ENCODE assay signal across 23 cellular contexts in the genomic region with DNA sequence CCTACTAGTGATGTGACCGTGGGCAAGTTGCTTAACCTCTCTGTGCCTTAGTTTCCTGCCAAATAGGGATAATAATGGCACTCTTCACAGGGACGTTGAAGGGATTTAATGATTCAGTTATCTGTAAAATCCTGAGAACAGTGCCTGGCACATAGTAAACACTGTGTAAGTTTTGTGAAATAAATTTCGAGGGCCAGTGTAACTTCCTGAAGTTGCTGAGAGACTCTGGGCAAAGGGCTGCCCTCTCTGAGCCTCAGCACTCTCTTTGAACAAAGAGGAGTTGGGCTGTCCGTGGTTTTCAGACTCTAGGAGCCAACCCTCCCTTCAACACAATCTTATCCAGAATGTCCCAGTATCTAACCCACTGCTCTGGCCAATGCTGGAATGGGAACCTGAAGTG. TPM values are rescaled to one million over a fixed set of nuclear protein-coding genes. Genes with fewer than 3 reads are reported as not detected.
DNase-seq lines count a peak whose midpoint lies in the region; ATAC-seq, FAIRE-seq and TF ChIP-seq lines count a peak whose summit lies in the region.
"Had no signal": no experiment of that assay in that cellular context is flagged by ENCODE, and none has a peak within 500 bp of the region (broad histone marks: within the 10 kb centered on the region; RNA-seq: fewer than 3 reads in every experiment).

No MANE protein-coding gene starts in this region.

- H3K4me3 ChIP-seq in Panc1 (ENCODE audit: low read depth in 2 of 2, low read length in 2 of 2) (no peak overlapping the region), H1 (ENCODE audit: extremely low read depth in 1 of 4, insufficient read depth in 2 of 4, low read depth in 3 of 4, low read length in 4 of 4) (no peak overlapping the region), skeletal muscle tissue (ENCODE audit: low read length in 3 of 3) (no peak overlapping the region)
- H3K4me3 ChIP-seq: Peyer's patch had no signal

- no peak overlapping the region for H3K4ac ChIP-seq in H1 (replicated peaks; ENCODE audit: insufficient read length, low read depth, low read length)

- no peak overlapping the region for H4K8ac ChIP-seq in H1 (ENCODE audit: extremely low read depth, insufficient read depth, low read length)

- no peaks in the 10 kb centered on the region for H3K27me3 ChIP-seq in Panc1 (ENCODE audit: control insufficient read depth, insufficient read depth, low read length)
- peaks cover 0 to 13% (median 6%) of the 10 kb centered on the region in 4 experiments; a peak in 4 of 7 replicates for H3K27me3 ChIP-seq in H1 (replicated peaks in 1 of 4; ENCODE audit: control insufficient read depth in 3 of 4, extremely low read depth in 1 of 4, insufficient read depth in 3 of 4, low read length in 3 of 4)
- H3K27me3 ChIP-seq in skeletal muscle tissue (ENCODE audit: control insufficient read depth in 3 of 3, insufficient read depth in 3 of 3, low read length in 3 of 3) = peaks cover 0 to 13% (median 6%) of the 10 kb centered on the region in 3 donors
- H3K27me3 ChIP-seq: Peyer's patch had no signal

- H3K9ac ChIP-seq in H1 (replicated peaks in 1 of 4; ENCODE audit: extremely low read depth in 1 of 4, low read depth in 3 of 4, low read length in 3 of 4) (no peak overlapping the region), skeletal muscle tissue (ENCODE audit: low read depth in 1 of 3, low read length in 3 of 3) (no peak overlapping the region)

- intact Hi-C loops in Panc1 (cut with micrococcal nuclease; ENCODE audit: unreplicated experiment) = no loop called here

- 81% methylated on average over 4 of the region's 4 CpGs; no CpG with 5 or more reads in 1 of the 2 experiments for WGBS in H1 (ENCODE audit: extremely low coverage in 1 of 2, insufficient coverage in 1 of 2, insufficient read length in 1 of 2, insufficient replicate concordance in 2 of 2, low coverage in 1 of 2, low lambda C conversion rate in 2 of 2, missing lambda C conversion rate in 1 of 2), 2 experiments

- FAIRE-seq in H1 (lab: Jason Lieb, UNC) = no peak
- FAIRE-seq: GM12891 had no signal

- no peak overlapping the region for H3K18ac ChIP-seq in H1 (ENCODE audit: extremely low read depth, low read length)

- no peak overlapping the region for H4K91ac ChIP-seq in H1 (replicated peaks; ENCODE audit: insufficient read length, low read length)

- no peak overlapping the region for H2BK120ac ChIP-seq in H1 (replicated peaks; ENCODE audit: low read depth, low read length)

- H3K27ac ChIP-seq in Panc1 (ENCODE audit: low read length) (no peak overlapping the region), H1 (ENCODE audit: low read depth, low read length) (no peak overlapping the region), skeletal muscle tissue (ENCODE audit: low read depth, low read length) (peak overlapping the region; percentile 83)
- H3K27ac ChIP-seq: Peyer's patch had no signal

- POLR2A ChIA-PET in Panc1 (lab: Charles Lee) (no interaction called here), H1 (lab: Charles Lee; ENCODE audit: partially characterized antibody) (interaction anchor here (1.0 to 37.6 kb wide), 2 partner anchors 9 to 22 kb away, joined by 4 to 1319 read pairs; a partner anchor contains a TSS)

- in situ Hi-C loops in Panc1 (cut with HindIII; ENCODE audit: low pct_unique_long_range_greater_than_20kb, low sequenced_read_pairs) = no loop called here

- no peak overlapping the region for H4K5ac ChIP-seq in H1 (ENCODE audit: insufficient read length, low read depth, low read length)

- no peaks in the 10 kb centered on the region; the same call in 1 of the 2 replicates for H3K36me3 ChIP-seq in Panc1 (ENCODE audit: control insufficient read depth, insufficient read depth, low read length)
- no peaks in the 10 kb centered on the region for H3K36me3 ChIP-seq in H1 (ENCODE audit: control insufficient read depth in 2 of 4, insufficient read depth in 4 of 4, low read length in 3 of 4)
- no peaks in the 10 kb centered on the region for H3K36me3 ChIP-seq in skeletal muscle tissue (ENCODE audit: control insufficient read depth in 3 of 3, insufficient read depth in 3 of 3, low read length in 3 of 3)
- H3K36me3 ChIP-seq: Peyer's patch had no signal

- H3K56ac ChIP-seq in H1 (replicated peaks; ENCODE audit: insufficient read length, low read depth, low read length) = no peak overlapping the region

- no peaks in the 10 kb centered on the region for H3K9me3 ChIP-seq in Panc1 (ENCODE audit: control insufficient read depth, insufficient read depth, low read depth, low read length)
- H3K9me3 ChIP-seq in H1 (ENCODE audit: insufficient read depth in 2 of 2, low read depth in 1 of 2, low read length in 1 of 2) = no peaks in the 10 kb centered on the region
- H3K9me3 ChIP-seq in skeletal muscle tissue (ENCODE audit: control insufficient read depth in 3 of 3, low read length in 3 of 3) = no peaks in the 10 kb centered on the region
- H3K9me3 ChIP-seq: Peyer's patch had no signal

- H2BK20ac ChIP-seq in H1 (ENCODE audit: low read length) = 0 out of 2 replicates have a peak overlapping the region, but pooled peaks have one; percentile 29

- TSS peak; percentile 73 for BruUV-seq in Panc1 (replicated peaks; lab: Mats Ljungman, UMichigan)

- DNase-seq in Panc1 (ENCODE audit: low read depth, low spot score) (no peak), H1 (ENCODE audit: low read depth in 1 of 2, low spot score in 2 of 2) (no peak), anterior cingulate cortex (lab: John Stamatoyannopoulos, UW) (no peak), glutamatergic neuron (no peak)
- no peak for DNase-seq in activated T-cell treated with anti-CD3 and anti-CD28 coated beads, Interleukin-2, amount 50 U/mL, for 24 hours
- DNase-seq: CD4-positive, CD25-positive, alpha-beta regulatory T cell; COR-L47; DMS 273 treated with DMSO at 0.1 percent for 48 hours; DMS79 treated with DMSO at 0.1 percent for 48 hours; KG1; NCI-H1092 treated with DMSO at 0.1 percent for 48 hours; NCI-H146; NCI-H2029; NCI-H524 treated with DMSO at 0.1 percent for 48 hours; NCI-H82; Peyer's patch had no signal

- no peak for TF ChIP-seq POLR2A in H1 (IDR thresholded peaks at IDR 0.05; ENCODE audit: control extremely low read depth in 1 of 2, low read depth in 2 of 2, low read length in 2 of 2)

- H3K23me2 ChIP-seq in H1 (ENCODE audit: low read depth, low read length) = peaks cover 6% of the 10 kb centered on the region; the same call in 1 of the 2 replicates

- no peaks in the 10 kb centered on the region for H3K27me3 Mint-ChIP-seq in nephron (ENCODE audit: low read depth)
- H3K27me3 Mint-ChIP-seq in activated T-cell treated with anti-CD3 and anti-CD28 coated beads, Interleukin-2, amount 50 U/mL, for 24 hours = peaks cover 23% of the 10 kb centered on the region
- peaks cover 8% of the 10 kb centered on the region for H3K27me3 Mint-ChIP-seq in glutamatergic neuron (ENCODE audit: unreplicated experiment)

- H3K4me1 Mint-ChIP-seq in nephron = peaks cover 37% of the 10 kb centered on the region
- H3K4me1 Mint-ChIP-seq in activated T-cell treated with anti-CD3 and anti-CD28 coated beads, Interleukin-2, amount 50 U/mL, for 24 hours (ENCODE audit: low read depth) = peaks cover 15% of the 10 kb centered on the region
- peaks cover 28% of the 10 kb centered on the region for H3K4me1 Mint-ChIP-seq in glutamatergic neuron (ENCODE audit: low read depth, unreplicated experiment)

- H3K14ac ChIP-seq in H1 (ENCODE audit: insufficient read length) = no peak overlapping the region

- H3K27ac Mint-ChIP-seq in nephron = peak overlapping the region in 2 of 3 experiments; percentile 32 to 33
- H3K27ac Mint-ChIP-seq in activated T-cell treated with anti-CD3 and anti-CD28 coated beads, Interleukin-2, amount 50 U/mL, for 24 hours = no peak overlapping the region
- H3K27ac Mint-ChIP-seq in glutamatergic neuron (ENCODE audit: unreplicated experiment) = no peak overlapping the region

- H3K23ac ChIP-seq in H1 (ENCODE audit: insufficient read length) = no peak overlapping the region

- peaks cover 0 to 15% of the 10 kb centered on the region in 2 experiments; a peak in 2 of 4 replicates for H3K79me2 ChIP-seq in H1 (ENCODE audit: control insufficient read depth in 1 of 2, insufficient read depth in 2 of 2, low read length in 2 of 2)

- H2BK15ac ChIP-seq in H1 (ENCODE audit: low read length) = peak overlapping the region; percentile 92

- H2BK5ac ChIP-seq in H1 (ENCODE audit: low read depth, low read length) = no peak overlapping the region

- peak overlapping the region; percentile 87 to 95 (median 94) for H3K4me3 Mint-ChIP-seq in nephron
- no peak overlapping the region for H3K4me3 Mint-ChIP-seq in activated T-cell treated with anti-CD3 and anti-CD28 coated beads, Interleukin-2, amount 50 U/mL, for 24 hours
- H3K4me3 Mint-ChIP-seq in glutamatergic neuron (ENCODE audit: unreplicated experiment) = no peak overlapping the region

- H3K9me3 Mint-ChIP-seq in nephron = no peaks in the 10 kb centered on the region
- H3K9me3 Mint-ChIP-seq in activated T-cell treated with anti-CD3 and anti-CD28 coated beads, Interleukin-2, amount 50 U/mL, for 24 hours = no peaks in the 10 kb centered on the region
- H3K9me3 Mint-ChIP-seq in glutamatergic neuron (ENCODE audit: unreplicated experiment) = peaks cover 6% of the 10 kb centered on the region

- ATAC-seq in Panc1 (no peak), HG03520 (IDR thresholded peaks at IDR 0.05; ENCODE audit: unreplicated experiment) (no peak)
- ATAC-seq: HCT116, SK-N-SH treated with all-trans-retinoic acid at 6 μM for 48 hours had no signal

- 0 out of 2 replicates have a peak overlapping the region, but pooled peaks have one; percentile 3 for H2AK5ac ChIP-seq in H1 (ENCODE audit: low read depth, low read length)

- TF ChIP-seq CTCF in Panc1 (IDR thresholded peaks at IDR 0.05) (no peak), H1 (IDR thresholded peaks at IDR 0.05; ENCODE audit: control extremely low read depth in 1 of 3, insufficient read depth in 1 of 3, low read depth in 1 of 3, low read length in 3 of 3) (no peak), nephron (IDR thresholded peaks at IDR 0.05; ENCODE audit: unreplicated experiment in 3 of 3) (no peak), glutamatergic neuron (IDR thresholded peaks at IDR 0.05; ENCODE audit: partially characterized antibody, unreplicated experiment) (no peak)

- TF ChIP-seq RAD21 in H1 (IDR thresholded peaks at IDR 0.05 in 1 of 2, conservative IDR thresholded peaks at IDR 0.05 in 1 of 2; ENCODE audit: low read depth in 2 of 2, low read length in 2 of 2) = no peak

- H4K20me1 ChIP-seq in H1 (replicated peaks in 1 of 2; ENCODE audit: control insufficient read depth in 1 of 2, insufficient read depth in 2 of 2, low read length in 2 of 2) = peaks cover 4 to 8% of the 10 kb centered on the region in 2 experiments

- CTCF ChIA-PET in Panc1 (lab: Charles Lee) = no interaction called here
- CTCF ChIA-PET in H1 (lab: Charles Lee; ENCODE audit: partially characterized antibody) = no interaction called here

- H2BK12ac ChIP-seq in H1 (ENCODE audit: low read depth, low read length) = no peak overlapping the region

- H3K36me3 Mint-ChIP-seq in nephron (ENCODE audit: low read depth) = no peaks in the 10 kb centered on the region
- no peaks in the 10 kb centered on the region for H3K36me3 Mint-ChIP-seq in activated T-cell treated with anti-CD3 and anti-CD28 coated beads, Interleukin-2, amount 50 U/mL, for 24 hours (ENCODE audit: low read depth)
- H3K36me3 Mint-ChIP-seq in glutamatergic neuron (ENCODE audit: unreplicated experiment) = no peaks in the 10 kb centered on the region
- H3K36me3 Mint-ChIP-seq: CD4-positive, CD25-positive, alpha-beta regulatory T cell had no signal

- H3K79me1 ChIP-seq in H1 (ENCODE audit: low read depth, low read length) = peaks cover 5% of the 10 kb centered on the region; the same call in 1 of the 2 replicates

- TF ChIP-seq EP300 in H1 (IDR thresholded peaks at IDR 0.05; ENCODE audit: borderline replicate concordance in 1 of 2, low read depth in 2 of 2, low read length in 2 of 2) = no peak

- peaks cover 4% of the 10 kb centered on the region for H3K4me1 ChIP-seq in Panc1 (ENCODE audit: control insufficient read depth, insufficient read depth, low read length)
- H3K4me1 ChIP-seq in H1 (replicated peaks in 1 of 4; ENCODE audit: control insufficient read depth in 3 of 4, insufficient read depth in 4 of 4, low read length in 3 of 4) = peaks cover 7 to 22% (median 16%) of the 10 kb centered on the region in 4 experiments
- H3K4me1 ChIP-seq in skeletal muscle tissue (ENCODE audit: control insufficient read depth in 3 of 3, insufficient read depth in 3 of 3, low read length in 3 of 3) = peaks cover 26 to 57% (median 55%) of the 10 kb centered on the region in 3 donors

- no peak overlapping the region for H2AFZ ChIP-seq in H1 (ENCODE audit: low read length)

- peak overlapping the region in 1 of 2 experiments; percentile 83; a peak in 1 of 4 replicates for H3K4me2 ChIP-seq in H1 (ENCODE audit: insufficient read depth in 1 of 2, low read depth in 2 of 2, low read length in 2 of 2)

RNA-seq across cellular contexts. Expression of a gene that starts 2.5 kb away (rescaled TPM):
- total RNA-seq in Panc1 (2021; ENCODE audit: unreplicated experiment) = 10.7 TPM
- polyA plus RNA-seq in Panc1 (2012; ENCODE audit: insufficient read length) = 14.6 TPM
- 27.0 and 28.7 TPM in 2 replicates for total RNA-seq in H1 (2021; fragmentation: NEBNext Ultra II Directional; extraction: Animal tissue kit (Norgen Biotek cat#: 25700))
- 20.1 and 31.0 TPM in 2 replicates for polyA plus RNA-seq in H1 (2011; rRNA removed)
- 21.2 TPM for polyA plus RNA-seq in H1 (2011; cell fraction: cytosol; rRNA removed)
- 34.8 TPM for polyA plus RNA-seq in H1 (2011; cell fraction: nucleus; rRNA removed)
- 23.4 to 29.3 TPM (median 26.1 TPM) in 4 replicates for polyA plus RNA-seq in H1 (2012, experiment 1 of 2)
- polyA plus RNA-seq in H1 (2012, experiment 2 of 2) = 22.5 TPM
- polyA plus RNA-seq in H1 (2013, experiment 1 of 2) = 17.6 TPM
- 16.7 TPM for polyA plus RNA-seq in H1 (2013, experiment 2 of 2)
- 8.8 and 12.4 TPM in 2 replicates for polyA minus RNA-seq in H1 (2011; rRNA and poly(A)+ RNA removed)
- polyA minus RNA-seq in H1 (2011; cell fraction: cytosol; rRNA and poly(A)+ RNA removed) = 9.2 TPM
- polyA minus RNA-seq in H1 (2011; cell fraction: nucleus; rRNA and poly(A)+ RNA removed) = 9.6 TPM
- 6.8 TPM for total RNA-seq in skeletal muscle tissue
- total RNA-seq in glutamatergic neuron (ENCODE audit: unreplicated experiment) = 50.0 TPM
- total RNA-seq: CD4-positive, CD25-positive, alpha-beta regulatory T cell had no signal

RNA-seq across cellular contexts. Expression of a gene that starts 13.3 kb away (rescaled TPM):
- not detected for total RNA-seq in Panc1 (2021; ENCODE audit: unreplicated experiment)
- not detected for polyA plus RNA-seq in Panc1 (2012; ENCODE audit: insufficient read length)
- total RNA-seq in H1 (2021; fragmentation: NEBNext Ultra II Directional; extraction: Animal tissue kit (Norgen Biotek cat#: 25700)) = 5.0 and 6.8 TPM in 2 replicates
- 3.2 and 4.4 TPM in 2 replicates for polyA plus RNA-seq in H1 (2011; rRNA removed)
- polyA plus RNA-seq in H1 (2011; cell fraction: cytosol; rRNA removed) = 4.1 TPM
- polyA plus RNA-seq in H1 (2011; cell fraction: nucleus; rRNA removed) = 5.5 TPM
- polyA plus RNA-seq in H1 (2012, experiment 1 of 2) = 4.6 to 5.8 TPM (median 5.4 TPM) in 4 replicates
- polyA plus RNA-seq in H1 (2012, experiment 2 of 2) = 8.5 TPM
- 4.2 TPM for polyA plus RNA-seq in H1 (2013, experiment 1 of 2)
- 4.4 TPM for polyA plus RNA-seq in H1 (2013, experiment 2 of 2)
- 0.32 and 2.4 TPM in 2 replicates for polyA minus RNA-seq in H1 (2011; rRNA and poly(A)+ RNA removed)
- 1.9 TPM for polyA minus RNA-seq in H1 (2011; cell fraction: cytosol; rRNA and poly(A)+ RNA removed)
- 4.6 TPM for polyA minus RNA-seq in H1 (2011; cell fraction: nucleus; rRNA and poly(A)+ RNA removed)
- total RNA-seq in skeletal muscle tissue = 0.52 TPM
- not detected for total RNA-seq in glutamatergic neuron (ENCODE audit: unreplicated experiment)
- total RNA-seq: CD4-positive, CD25-positive, alpha-beta regulatory T cell; Peyer's patch had no signal
- polyA plus RNA-seq: BJ; CD4-positive, CD25-positive, alpha-beta regulatory T cell had no signal

RNA-seq across cellular contexts. Expression of a gene that starts 31.2 kb away (rescaled TPM):
- 732 TPM for total RNA-seq in Panc1 (2021; ENCODE audit: unreplicated experiment)
- 904 TPM for polyA plus RNA-seq in Panc1 (2012; ENCODE audit: insufficient read length)
- total RNA-seq in H1 (2021; fragmentation: NEBNext Ultra II Directional; extraction: Animal tissue kit (Norgen Biotek cat#: 25700)) = 1,893 and 1,923 TPM in 2 replicates
- polyA plus RNA-seq in H1 (2011; rRNA removed) = 2,801 and 2,948 TPM in 2 replicates
- polyA plus RNA-seq in H1 (2011; cell fraction: cytosol; rRNA removed) = 3,231 TPM
- polyA plus RNA-seq in H1 (2011; cell fraction: nucleus; rRNA removed) = 2,819 TPM
- polyA plus RNA-seq in H1 (2012, experiment 1 of 2) = 2,565 to 3,012 TPM (median 2,684 TPM) in 4 replicates
- polyA plus RNA-seq in H1 (2012, experiment 2 of 2) = 2,057 TPM
- polyA plus RNA-seq in H1 (2013, experiment 1 of 2) = 2,379 TPM
- 2,280 TPM for polyA plus RNA-seq in H1 (2013, experiment 2 of 2)
- 958 and 1,373 TPM in 2 replicates for polyA minus RNA-seq in H1 (2011; rRNA and poly(A)+ RNA removed)
- polyA minus RNA-seq in H1 (2011; cell fraction: cytosol; rRNA and poly(A)+ RNA removed) = 907 TPM
- polyA minus RNA-seq in H1 (2011; cell fraction: nucleus; rRNA and poly(A)+ RNA removed) = 793 TPM
- total RNA-seq in skeletal muscle tissue = 3,222 TPM
- 690 TPM for total RNA-seq in glutamatergic neuron (ENCODE audit: unreplicated experiment)

RNA-seq across cellular contexts. Expression of a gene that starts 47.2 kb away (rescaled TPM):
- total RNA-seq in Panc1 (2021; ENCODE audit: unreplicated experiment) = 4.3 TPM
- polyA plus RNA-seq in Panc1 (2012; ENCODE audit: insufficient read length) = 2.8 TPM
- total RNA-seq in H1 (2021; fragmentation: NEBNext Ultra II Directional; extraction: Animal tissue kit (Norgen Biotek cat#: 25700)) = 16.1 and 16.4 TPM in 2 replicates
- polyA plus RNA-seq in H1 (2011; rRNA removed) = 17.0 and 19.2 TPM in 2 replicates
- 19.6 TPM for polyA plus RNA-seq in H1 (2011; cell fraction: cytosol; rRNA removed)
- 21.5 TPM for polyA plus RNA-seq in H1 (2011; cell fraction: nucleus; rRNA removed)
- polyA plus RNA-seq in H1 (2012, experiment 1 of 2) = 11.7 to 17.9 TPM (median 16.0 TPM) in 4 replicates
- polyA plus RNA-seq in H1 (2012, experiment 2 of 2) = 22.8 TPM
- 8.4 TPM for polyA plus RNA-seq in H1 (2013, experiment 1 of 2)
- polyA plus RNA-seq in H1 (2013, experiment 2 of 2) = 8.7 TPM
- polyA minus RNA-seq in H1 (2011; rRNA and poly(A)+ RNA removed) = 17.3 and 24.8 TPM in 2 replicates
- polyA minus RNA-seq in H1 (2011; cell fraction: cytosol; rRNA and poly(A)+ RNA removed) = 15.8 TPM
- polyA minus RNA-seq in H1 (2011; cell fraction: nucleus; rRNA and poly(A)+ RNA removed) = 8.3 TPM
- 21.9 TPM for total RNA-seq in skeletal muscle tissue
- 33.4 TPM for total RNA-seq in glutamatergic neuron (ENCODE audit: unreplicated experiment)

Comparison
In these comparisons a context has a peak if more than half of its experiments do, and no peak if none do; other contexts are left out.
1. H3K27ac Mint-ChIP-seq: peak in nephron (2 of 3); none in activated T-cell treated with anti-CD3 and anti-CD28 coated beads, Interleukin-2, amount 50 U/mL, for 24 hours (single experiment) and glutamatergic neuron (single experiment).
2. H3K4me3 Mint-ChIP-seq: peak in nephron (3 of 3); none in activated T-cell treated with anti-CD3 and anti-CD28 coated beads, Interleukin-2, amount 50 U/mL, for 24 hours (single experiment) and glutamatergic neuron (single experiment).